ENCODE assay signal across 13 cellular contexts in genomic region chr18:50830544-50830943, GRCh38. TPM values are rescaled to one million over a fixed set of nuclear protein-coding genes. Genes with fewer than 3 reads are reported as not detected.
A peak's percentile ranks its signal among the peaks of the same experiment; 100 is the strongest.
DNase-seq lines count a peak whose midpoint lies in the region; ATAC-seq and TF ChIP-seq lines count a peak whose summit lies in the region.
"Had no signal": no experiment of that assay in that cellular context is flagged by ENCODE, and none has a peak within 500 bp of the region (broad histone marks: within the 10 kb centered on the region; RNA-seq: fewer than 3 reads in every experiment).

No MANE protein-coding gene starts in this region.

- H3K36me3 ChIP-seq in heart right ventricle (no peaks in the 10 kb centered on the region), ascending aorta (no peaks in the 10 kb centered on the region)
- H3K36me3 ChIP-seq: MG63 had no signal

- 86 to 93% methylated on average over 5 of the region's 5 CpGs for WGBS in heart right ventricle, 2 donors

- H3K27ac ChIP-seq in heart right ventricle, result peak overlapping the region in 1 of 10 donors; percentile 84
- H3K27ac ChIP-seq in ascending aorta, result no peak overlapping the region
- H3K27ac ChIP-seq: C4-2B had no signal

- H3K27me3 ChIP-seq in heart right ventricle, result no peaks in the 10 kb centered on the region
- no peaks in the 10 kb centered on the region for H3K27me3 ChIP-seq in ascending aorta
- H3K27me3 ChIP-seq: MG63, testis had no signal

- H3K9me3 ChIP-seq in heart right ventricle (no peaks in the 10 kb centered on the region), ascending aorta (no peaks in the 10 kb centered on the region)
- H3K9me3 ChIP-seq: MG63, testis had no signal

- DNase-seq in heart right ventricle, result no peak
- no peak for DNase-seq in DMS53 (lab: John Stamatoyannopoulos, UW)
- no peak for DNase-seq in ascending aorta (ENCODE audit: low spot score in 2 of 2)
- no peak for DNase-seq in NCI-H446 (lab: John Stamatoyannopoulos, UW)
- no peak for DNase-seq in dedifferentiated amniotic fluid mesenchymal stem cell (ENCODE audit: extremely low spot score)
- DNase-seq: activated effector memory CD4-positive, alpha-beta T cell treated with Interleukin-2 at 50 U/mL for 16 hours; central memory CD4-positive, alpha-beta T cell; MG63; testis had no signal

- ATAC-seq in GM18502 (IDR thresholded peaks at IDR 0.05; ENCODE audit: poor library complexity, unreplicated experiment), result peak; percentile 63
- peak; percentile 68 for ATAC-seq in GM21423 (IDR thresholded peaks at IDR 0.05; ENCODE audit: unreplicated experiment)
- peak; percentile 69 for ATAC-seq in HG03175 (IDR thresholded peaks at IDR 0.05; ENCODE audit: unreplicated experiment)
- peak in 7 of 8 donors; percentile 39 to 79 (median 64) for ATAC-seq in heart right ventricle

- H3K4me1 ChIP-seq in heart right ventricle (no peaks in the 10 kb centered on the region), ascending aorta (no peaks in the 10 kb centered on the region)

- H3K4me3 ChIP-seq in heart right ventricle (no peak overlapping the region), ascending aorta (no peak overlapping the region)
- H3K4me3 ChIP-seq: MG63, testis had no signal

- no peak for TF ChIP-seq CTCF in heart right ventricle (IDR thresholded peaks at IDR 0.05)
- no peak for TF ChIP-seq CTCF in ascending aorta (IDR thresholded peaks at IDR 0.05)

- intact Hi-C loops in heart right ventricle (cut with DNase I), result no loop called here
- intact Hi-C loops in ascending aorta (cut with DNase I), result no loop called here

RNA-seq across cellular contexts. Expression of gene MRO, which starts 10.7 kb away (rescaled TPM):
- total RNA-seq in heart right ventricle, result 1 to 10 TPM; 1.0 to 4.3 (median 2.3) TPM
- 1 to 10 TPM in 1 of 2 donors, under 1 TPM in 1; 0.22 to 1.0 TPM for polyA plus RNA-seq in heart right ventricle
- total RNA-seq in ascending aorta, result 1.4 TPM

RNA-seq across cellular contexts. Expression of gene ME2, which starts 48.4 kb away (rescaled TPM):
- total RNA-seq in heart right ventricle (100 to 1,000 TPM in 1 of 10 donors, 10 to 100 TPM in 9; 62.1 to 104 (median 75.9) TPM), ascending aorta (27.4 TPM)
- 10 to 100 TPM; 21.7 to 38.4 TPM for polyA plus RNA-seq in heart right ventricle
